In the genomic region with DNA sequence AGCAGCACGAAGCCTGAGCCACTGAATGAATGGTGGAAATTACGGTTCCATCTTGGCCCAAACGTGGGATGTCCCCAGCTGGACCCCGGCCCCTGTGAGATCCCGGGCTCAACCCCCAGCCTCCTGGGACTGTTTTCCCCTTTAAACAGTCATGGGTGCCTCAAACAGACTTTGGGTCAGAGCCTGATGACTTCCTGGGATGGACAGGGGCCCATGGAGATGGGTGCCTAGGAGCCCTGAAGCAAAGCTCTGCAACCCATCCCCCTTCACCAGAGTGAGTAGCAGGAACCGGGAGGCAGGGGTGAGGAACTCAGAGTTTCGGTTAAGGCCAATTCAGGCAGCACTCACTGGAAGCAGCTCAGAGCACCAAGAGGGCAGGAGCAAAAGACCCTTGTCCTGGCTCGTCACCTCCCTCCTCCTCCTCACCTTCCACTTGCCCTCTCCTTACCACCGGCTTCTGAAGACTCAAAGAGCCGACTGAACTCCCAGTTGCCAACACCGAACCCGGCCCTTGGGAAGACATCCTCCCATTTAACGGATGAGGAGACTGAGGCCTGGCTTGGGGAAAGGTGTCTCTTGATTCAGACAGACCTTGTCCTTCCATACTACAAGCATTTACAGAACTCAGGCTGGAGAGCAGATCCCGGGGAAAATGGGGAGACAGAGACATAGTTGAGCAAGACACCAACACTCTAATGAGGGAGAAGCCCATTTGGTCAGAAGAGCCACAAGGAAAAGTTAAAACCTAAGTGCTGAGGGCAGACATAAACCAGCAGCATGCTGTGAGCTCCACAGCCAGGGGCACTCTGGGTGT, we compare ENCODE assay signal across 9 cellular contexts. TPM values are rescaled to one million over a fixed set of nuclear protein-coding genes. Genes with fewer than 3 reads are reported as not detected.
DNase-seq lines count a peak whose midpoint lies in the region; ATAC-seq and TF ChIP-seq lines count a peak whose summit lies in the region.
"Had no signal": no experiment of that assay in that cellular context is flagged by ENCODE, and none has a peak within 500 bp of the region (broad histone marks: within the 10 kb centered on the region; RNA-seq: fewer than 3 reads in every experiment).

No MANE protein-coding gene starts in this region.

- H3K4me3 ChIP-seq in suprapubic skin (peak overlapping the region; percentile 71), mucosa of descending colon (no peak overlapping the region)

- H3K27me3 ChIP-seq in layer of hippocampus (ENCODE audit: control insufficient read depth, insufficient read depth, low read length) (no peaks in the 10 kb centered on the region), suprapubic skin (no peaks in the 10 kb centered on the region)

- CTCF ChIA-PET in activated CD8-positive, alpha-beta T cell treated with anti-CD3 and anti-CD28 coated beads, Interleukin-2, amount 10 ng/mL, durations not matched to agents 7 days and 5 days (lab: Charles Lee), result interaction anchor here (1.0 to 3.0 kb wide), 4 partner anchors 25 to 195 kb away, joined by 3 to 12 read pairs (median 4); no protein-coding TSS in a partner anchor
- CTCF ChIA-PET in activated CD8-positive, alpha-beta T cell treated with anti-CD3 and anti-CD28 coated beads for 36 hours (lab: Charles Lee), result interaction anchor here (2.0 kb wide), 1 partner anchor 24 kb away, joined by 6 read pairs; no protein-coding TSS in a partner anchor

- H3K27ac ChIP-seq in angular gyrus (ENCODE audit: low read depth, low read length) (peak overlapping the region; percentile 64), layer of hippocampus (ENCODE audit: low read depth, low read length) (peak overlapping the region; percentile 89), suprapubic skin (peak overlapping the region; percentile 92)

- H3K36me3 ChIP-seq in suprapubic skin, result peaks cover 4% of the 10 kb centered on the region
- no peaks in the 10 kb centered on the region for H3K36me3 ChIP-seq in mucosa of descending colon (ENCODE audit: low read depth)

- H3K4me1 Mint-ChIP-seq in activated CD8-positive, alpha-beta T cell treated with anti-CD3 and anti-CD28 coated beads, Interleukin-2, amount 10 ng/mL, durations not matched to agents 7 days and 5 days (ENCODE audit: low read depth), result peaks cover 26% of the 10 kb centered on the region
- H3K4me1 Mint-ChIP-seq in activated CD8-positive, alpha-beta T cell treated with anti-CD3 and anti-CD28 coated beads for 36 hours (ENCODE audit: low read depth), result peaks cover 24% of the 10 kb centered on the region

- TF ChIP-seq EP300 in suprapubic skin (IDR thresholded peaks at IDR 0.05), result no peak

- H3K9me3 Mint-ChIP-seq in activated CD8-positive, alpha-beta T cell treated with anti-CD3 and anti-CD28 coated beads, Interleukin-2, amount 10 ng/mL, durations not matched to agents 7 days and 5 days (ENCODE audit: insufficient read depth), result no peaks in the 10 kb centered on the region
- H3K9me3 Mint-ChIP-seq in activated CD8-positive, alpha-beta T cell treated with anti-CD3 and anti-CD28 coated beads for 36 hours, result no peaks in the 10 kb centered on the region

- no peak for TF ChIP-seq POLR2A in suprapubic skin (IDR thresholded peaks at IDR 0.05)

- peak overlapping the region; percentile 32 for H3K4me3 Mint-ChIP-seq in activated CD8-positive, alpha-beta T cell treated with anti-CD3 and anti-CD28 coated beads, Interleukin-2, amount 10 ng/mL, durations not matched to agents 7 days and 5 days
- no peak overlapping the region for H3K4me3 Mint-ChIP-seq in activated CD8-positive, alpha-beta T cell treated with anti-CD3 and anti-CD28 coated beads for 36 hours

- no peak overlapping the region for H3K27ac Mint-ChIP-seq in activated CD8-positive, alpha-beta T cell treated with anti-CD3 and anti-CD28 coated beads, Interleukin-2, amount 10 ng/mL, durations not matched to agents 7 days and 5 days
- no peak overlapping the region for H3K27ac Mint-ChIP-seq in activated CD8-positive, alpha-beta T cell treated with anti-CD3 and anti-CD28 coated beads for 36 hours

- H3K4me1 ChIP-seq in suprapubic skin (peaks cover 82% of the 10 kb centered on the region), mucosa of descending colon (ENCODE audit: low read depth) (peaks cover 16% of the 10 kb centered on the region)

- ATAC-seq in activated CD8-positive, alpha-beta T cell treated with anti-CD3 and anti-CD28 coated beads, Interleukin-2, amount 10 ng/mL, durations not matched to agents 7 days and 5 days, result no peak
- no peak for ATAC-seq in activated CD8-positive, alpha-beta T cell treated with anti-CD3 and anti-CD28 coated beads for 36 hours
- ATAC-seq in mucosa of descending colon, result no peak

- DNase-seq in activated CD8-positive, alpha-beta T cell treated with anti-CD3 and anti-CD28 coated beads, Interleukin-2, amount 10 ng/mL, durations not matched to agents 7 days and 5 days, result no peak
- DNase-seq in activated CD8-positive, alpha-beta T cell treated with anti-CD3 and anti-CD28 coated beads for 36 hours, result no peak
- DNase-seq in suprapubic skin (ENCODE audit: low spot score in 2 of 2), result no peak
- DNase-seq in HUDEP-2 (lab: John Stamatoyannopoulos, UW; ENCODE audit: unreplicated experiment in 76 of 76), result no peak
- no peak for DNase-seq in NCI-H446 treated with DMSO at 0.1 percent for 48 hours (lab: John Stamatoyannopoulos, UW)
- DNase-seq in mucosa of descending colon, result no peak
- DNase-seq: NCI-H2107 had no signal

- POLR2A ChIA-PET in activated CD8-positive, alpha-beta T cell treated with anti-CD3 and anti-CD28 coated beads, Interleukin-2, amount 10 ng/mL, durations not matched to agents 7 days and 5 days (lab: Charles Lee), result interaction anchor here (0.6 kb wide), 1 partner anchor 254 kb away, joined by 5 read pairs; no protein-coding TSS in a partner anchor
- POLR2A ChIA-PET in activated CD8-positive, alpha-beta T cell treated with anti-CD3 and anti-CD28 coated beads for 36 hours (lab: Charles Lee), result interaction anchor here (0.9 kb wide), 1 partner anchor 31 kb away, joined by 3 read pairs; no protein-coding TSS in a partner anchor

- intact Hi-C loops in activated CD8-positive, alpha-beta T cell treated with anti-CD3 and anti-CD28 coated beads for 36 hours (cut with micrococcal nuclease), result no loop called here
- intact Hi-C loops in mucosa of descending colon (cut with DNase I, micrococcal nuclease), result no loop called here

- H3K27me3 Mint-ChIP-seq in activated CD8-positive, alpha-beta T cell treated with anti-CD3 and anti-CD28 coated beads, Interleukin-2, amount 10 ng/mL, durations not matched to agents 7 days and 5 days (ENCODE audit: low read depth), result peaks cover 24% of the 10 kb centered on the region
- peaks cover 16% of the 10 kb centered on the region for H3K27me3 Mint-ChIP-seq in activated CD8-positive, alpha-beta T cell treated with anti-CD3 and anti-CD28 coated beads for 36 hours

- 68% methylated on average over 14 of the region's 14 CpGs for WGBS in suprapubic skin

- no peaks in the 10 kb centered on the region for H3K36me3 Mint-ChIP-seq in activated CD8-positive, alpha-beta T cell treated with anti-CD3 and anti-CD28 coated beads, Interleukin-2, amount 10 ng/mL, durations not matched to agents 7 days and 5 days (ENCODE audit: low read depth)
- no peaks in the 10 kb centered on the region for H3K36me3 Mint-ChIP-seq in activated CD8-positive, alpha-beta T cell treated with anti-CD3 and anti-CD28 coated beads for 36 hours (ENCODE audit: low read depth)

- no peak for TF ChIP-seq CTCF in activated CD8-positive, alpha-beta T cell treated with anti-CD3 and anti-CD28 coated beads for 36 hours (IDR thresholded peaks at IDR 0.05)
- no peak for TF ChIP-seq CTCF in suprapubic skin (IDR thresholded peaks at IDR 0.05)
- TF ChIP-seq CTCF in mucosa of descending colon (IDR thresholded peaks at IDR 0.05), result no peak

- H3K9me3 ChIP-seq in suprapubic skin (no peaks in the 10 kb centered on the region), mucosa of descending colon (no peaks in the 10 kb centered on the region)

RNA-seq across cellular contexts. Expression of a gene that starts 14.9 kb away (rescaled TPM):
- not detected for total RNA-seq in activated CD8-positive, alpha-beta T cell treated with anti-CD3 and anti-CD28 coated beads, Interleukin-2, amount 10 ng/mL, durations not matched to agents 7 days and 5 days
- total RNA-seq in activated CD8-positive, alpha-beta T cell treated with anti-CD3 and anti-CD28 coated beads for 36 hours, result not detected
- total RNA-seq in suprapubic skin, result not detected
- 10 to 100 TPM; 11.6 to 35.0 (median 30.0) TPM for total RNA-seq in mucosa of descending colon

Comparison
In these comparisons a context has a peak if more than half of its experiments do, and no peak if none do; other contexts are left out.
1. RNA of a gene that starts 14.9 kb away (total RNA-seq): 11.6 to 35.0 TPM in mucosa of descending colon; not detected in activated CD8-positive, alpha-beta T cell treated with anti-CD3 and anti-CD28 coated beads, Interleukin-2, amount 10 ng/mL, durations not matched to agents 7 days and 5 days, not detected in activated CD8-positive, alpha-beta T cell treated with anti-CD3 and anti-CD28 coated beads for 36 hours and not detected in suprapubic skin; every median in the first group is over 10 times any median in the second.
2. Peak in every context shown above with its lines, with median percentiles within 50 percentile points of each other: H3K27ac ChIP-seq.